Comparison of ENCODE assay signal across 2 cellular contexts in the genomic region with DNA sequence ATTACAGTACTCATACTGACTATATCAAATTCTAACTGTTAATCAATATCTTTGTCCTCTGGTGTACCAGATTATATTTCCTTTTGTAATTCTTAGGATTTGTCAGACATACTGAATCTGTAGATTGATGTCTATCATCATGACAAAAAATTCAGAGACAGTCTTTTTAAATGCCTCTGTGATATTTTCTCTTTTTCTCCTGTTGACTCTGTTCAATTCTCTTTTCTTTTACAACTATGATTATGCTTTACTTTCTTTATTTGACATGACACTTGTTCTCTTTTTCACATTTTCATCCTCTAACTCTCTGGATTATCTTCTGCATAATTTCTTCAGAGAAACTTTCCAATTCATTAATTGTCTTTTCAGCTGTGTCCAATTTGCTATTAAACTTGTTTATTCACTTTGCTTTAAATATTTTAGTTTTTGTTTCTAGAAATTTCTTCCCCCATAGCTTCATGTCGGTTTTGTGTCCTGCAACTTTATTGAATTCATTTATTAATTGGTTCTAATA.
TF ChIP-seq lines count a peak whose summit lies in the region.

No MANE protein-coding gene starts in this region.

TF ChIP-seq in HEK293, 187 proteins besides CTCF, POLR2A, EP300 and RAD21 (continued from another document):
- no peak for TF ChIP-seq SETDB1 (IDR thresholded peaks at IDR 0.05; ENCODE audit: insufficient read length, low read length)
- peak; percentile 99 for TF ChIP-seq ZNF558 (tag by site-specific recombination; IDR thresholded peaks at IDR 0.05)

TF ChIP-seq in K562, 482 proteins besides CTCF, POLR2A, EP300 and RAD21 (continued from another document):
- TF ChIP-seq, protein P1, sequence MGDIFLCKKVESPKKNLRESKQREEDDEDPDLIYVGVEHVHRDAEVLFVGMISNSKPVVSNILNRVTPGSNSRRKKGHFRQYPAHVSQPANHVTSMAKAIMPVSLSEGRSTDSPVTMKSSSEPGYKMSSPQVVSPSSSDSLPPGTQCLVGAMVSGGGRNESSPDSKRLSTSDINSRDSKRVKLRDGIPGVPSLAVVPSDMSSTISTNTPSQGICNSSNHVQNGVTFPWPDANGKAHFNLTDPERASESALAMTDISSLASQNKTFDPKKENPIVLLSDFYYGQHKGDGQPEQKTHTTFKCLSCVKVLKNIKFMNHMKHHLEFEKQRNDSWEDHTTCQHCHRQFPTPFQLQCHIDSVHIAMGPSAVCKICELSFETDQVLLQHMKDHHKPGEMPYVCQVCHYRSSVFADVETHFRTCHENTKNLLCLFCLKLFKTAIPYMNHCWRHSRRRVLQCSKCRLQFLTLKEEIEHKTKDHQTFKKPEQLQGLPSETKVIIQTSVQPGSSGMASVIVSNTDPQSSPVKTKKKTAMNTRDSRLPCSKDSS (IDR thresholded peaks at IDR 0.05; ENCODE audit: low read depth, partially characterized antibody) = peak; percentile 54
- TF ChIP-seq, protein P2, sequence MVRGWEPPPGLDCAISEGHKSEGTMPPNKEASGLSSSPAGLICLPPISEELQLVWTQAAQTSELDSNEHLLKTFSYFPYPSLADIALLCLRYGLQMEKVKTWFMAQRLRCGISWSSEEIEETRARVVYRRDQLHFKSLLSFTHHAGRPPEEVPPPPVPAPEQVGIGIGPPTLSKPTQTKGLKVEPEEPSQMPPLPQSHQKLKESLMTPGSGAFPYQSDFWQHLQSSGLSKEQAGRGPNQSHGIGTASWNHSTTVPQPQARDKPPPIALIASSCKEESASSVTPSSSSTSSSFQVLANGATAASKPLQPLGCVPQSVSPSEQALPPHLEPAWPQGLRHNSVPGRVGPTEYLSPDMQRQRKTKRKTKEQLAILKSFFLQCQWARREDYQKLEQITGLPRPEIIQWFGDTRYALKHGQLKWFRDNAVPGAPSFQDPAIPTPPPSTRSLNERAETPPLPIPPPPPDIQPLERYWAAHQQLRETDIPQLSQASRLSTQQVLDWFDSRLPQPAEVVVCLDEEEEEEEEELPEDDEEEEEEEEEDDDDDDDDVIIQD (CRISPR knock-in tag; IDR thresholded peaks at IDR 0.05) = no peak
- TF ChIP-seq ZNF668 (CRISPR knock-in tag; IDR thresholded peaks at IDR 0.05) (no peak), NR2F6 (CRISPR knock-in tag; IDR thresholded peaks at IDR 0.05) (no peak), ZNF717 (CRISPR knock-in tag; IDR thresholded peaks at IDR 0.05) (no peak), RBM25 (IDR thresholded peaks at IDR 0.05; ENCODE audit: low read depth, low read length, severe bottlenecking) (peak; percentile 48), CBX3 (IDR thresholded peaks at IDR 0.05; ENCODE audit: borderline replicate concordance in 1 of 2, low read length in 2 of 2) (0 out of 3 replicates have a peak, but pooled peaks of 1 of the 2 experiments have one; percentile 45), PCBP1 (IDR thresholded peaks at IDR 0.05; ENCODE audit: low read depth, low read length, poor library complexity, severe bottlenecking) (no peak), PHB2 (IDR thresholded peaks at IDR 0.05; ENCODE audit: low read depth) (no peak), ZSCAN32 (CRISPR knock-in tag; IDR thresholded peaks at IDR 0.05) (no peak), ZNF586 (CRISPR knock-in tag; conservative IDR thresholded peaks at IDR 0.05) (no peak), MBD2 (IDR thresholded peaks at IDR 0.05; ENCODE audit: borderline replicate concordance, low read depth) (no peak), ASH1L (IDR thresholded peaks at IDR 0.05; ENCODE audit: borderline replicate concordance, low read depth, partially characterized antibody) (no peak), ZNF507 (tag; conservative IDR thresholded peaks at IDR 0.05) (peak; percentile 32; the same call in 1 of the 2 replicates), XRCC5 (IDR thresholded peaks at IDR 0.05; ENCODE audit: low read depth, low read length) (no peak), MXI1 (IDR thresholded peaks at IDR 0.05; ENCODE audit: low read depth, low read length) (no peak)
- TF ChIP-seq, protein P3, sequence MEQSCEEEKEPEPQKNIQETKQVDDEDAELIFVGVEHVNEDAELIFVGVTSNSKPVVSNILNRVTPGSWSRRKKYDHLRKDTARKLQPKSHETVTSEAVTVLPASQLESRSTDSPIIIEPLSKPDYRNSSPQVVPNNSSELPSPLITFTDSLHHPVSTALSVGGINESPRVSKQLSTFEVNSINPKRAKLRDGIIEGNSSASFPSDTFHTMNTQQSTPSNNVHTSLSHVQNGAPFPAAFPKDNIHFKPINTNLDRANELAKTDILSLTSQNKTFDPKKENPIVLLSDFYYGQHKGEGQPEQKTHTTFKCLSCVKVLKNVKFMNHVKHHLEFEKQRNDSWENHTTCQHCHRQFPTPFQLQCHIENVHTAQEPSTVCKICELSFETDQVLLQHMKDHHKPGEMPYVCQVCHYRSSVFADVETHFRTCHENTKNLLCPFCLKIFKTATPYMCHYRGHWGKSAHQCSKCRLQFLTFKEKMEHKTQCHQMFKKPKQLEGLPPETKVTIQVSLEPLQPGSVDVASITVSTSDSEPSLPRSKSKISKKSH (CRISPR knock-in tag; IDR thresholded peaks at IDR 0.05) = no peak
- TF ChIP-seq, protein P4, sequence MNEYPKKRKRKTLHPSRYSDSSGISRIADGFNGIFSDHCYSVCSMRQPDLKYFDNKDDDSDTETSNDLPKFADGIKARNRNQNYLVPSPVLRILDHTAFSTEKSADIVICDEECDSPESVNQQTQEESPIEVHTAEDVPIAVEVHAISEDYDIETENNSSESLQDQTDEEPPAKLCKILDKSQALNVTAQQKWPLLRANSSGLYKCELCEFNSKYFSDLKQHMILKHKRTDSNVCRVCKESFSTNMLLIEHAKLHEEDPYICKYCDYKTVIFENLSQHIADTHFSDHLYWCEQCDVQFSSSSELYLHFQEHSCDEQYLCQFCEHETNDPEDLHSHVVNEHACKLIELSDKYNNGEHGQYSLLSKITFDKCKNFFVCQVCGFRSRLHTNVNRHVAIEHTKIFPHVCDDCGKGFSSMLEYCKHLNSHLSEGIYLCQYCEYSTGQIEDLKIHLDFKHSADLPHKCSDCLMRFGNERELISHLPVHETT (CRISPR knock-in tag; conservative IDR thresholded peaks at IDR 0.05 in 1 of 2, IDR thresholded peaks at IDR 0.05 in 1 of 2) = no peak
